ENCODE assay signal across 8 cellular contexts in genomic region chr12:51590347-51591019, GRCh38. TPM values are rescaled to one million over a fixed set of nuclear protein-coding genes. Genes with fewer than 3 reads are reported as not detected.
A peak's percentile ranks its signal among the peaks of the same experiment; 100 is the strongest.
DNase-seq lines count a peak whose midpoint lies in the region; ATAC-seq and TF ChIP-seq lines count a peak whose summit lies in the region.

No MANE protein-coding gene starts in this region.

- peak overlapping the region; percentile 79 for H3K4me2 ChIP-seq in BLaER1

- intact Hi-C loops in Panc1 (cut with micrococcal nuclease; ENCODE audit: unreplicated experiment): no loop called here

- in situ Hi-C loops in KBM-7 (cut with MboI; ENCODE audit: low pct_unique_long_range_greater_than_20kb, low sequenced_read_pairs) (no loop called here), Panc1 (cut with HindIII; ENCODE audit: low pct_unique_long_range_greater_than_20kb, low sequenced_read_pairs) (no loop called here)

- CTCF ChIA-PET in Panc1 (lab: Charles Lee): interaction anchor here (0.7 kb wide), 1 partner anchor 1432 kb away, joined by 3 read pairs; no protein-coding TSS in a partner anchor

- ATAC-seq in GM19455 (IDR thresholded peaks at IDR 0.05; ENCODE audit: unreplicated experiment): peak; percentile 76
- peak; percentile 98 for ATAC-seq in Panc1

- H3K4me3 ChIP-seq in BLaER1: peak overlapping the region; percentile 79
- H3K4me3 ChIP-seq in Panc1 (ENCODE audit: low read depth in 2 of 2, low read length in 2 of 2): peak overlapping the region; percentile 62 to 71
- H3K4me3 ChIP-seq in foreskin fibroblast (ENCODE audit: low read depth in 1 of 2, low read length in 2 of 2): peak overlapping the region; percentile 82 to 84

- peaks cover 11% of the 10 kb centered on the region for H3K4me1 ChIP-seq in BLaER1
- H3K4me1 ChIP-seq in Panc1 (ENCODE audit: control insufficient read depth, insufficient read depth, low read length): peaks cover 11% of the 10 kb centered on the region

- POLR2A ChIA-PET in Panc1 (lab: Charles Lee): interaction anchor here (0.6 kb wide), 1 partner anchor 88 kb away, joined by 6 read pairs; no protein-coding TSS in a partner anchor

- BruUV-seq in Panc1 (replicated peaks; lab: Mats Ljungman, UMichigan): no TSS peak

- peak overlapping the region; percentile 44; the same call in 1 of the 2 replicates for H3K9ac ChIP-seq in BLaER1

- H3K9me3 ChIP-seq in BLaER1: no peaks in the 10 kb centered on the region
- no peaks in the 10 kb centered on the region for H3K9me3 ChIP-seq in Panc1 (ENCODE audit: control insufficient read depth, insufficient read depth, low read depth, low read length)

- H3K27ac ChIP-seq in BLaER1 (no peak overlapping the region), Panc1 (ENCODE audit: low read length) (peak overlapping the region; percentile 53)

- H4K20me1 ChIP-seq in BLaER1: peaks cover 4% of the 10 kb centered on the region; the same call in 1 of the 2 replicates

- peak; percentile 81 for DNase-seq in KBM-7
- DNase-seq in Panc1 (ENCODE audit: low read depth, low spot score): no peak
- DNase-seq in activated effector memory CD4-positive, alpha-beta T cell treated with Interleukin-2 at 50 U/mL for 16 hours: peak; percentile 55
- peak; percentile 80 to 96 for DNase-seq in foreskin fibroblast
- DNase-seq in occipital lobe (lab: John Stamatoyannopoulos, UW): peak; percentile 67
- DNase-seq in superior temporal gyrus (ENCODE audit: extremely low spot score): peak; percentile 54

- TF ChIP-seq CTCF in Panc1 (IDR thresholded peaks at IDR 0.05) (peak; percentile 94), foreskin fibroblast (IDR thresholded peaks at IDR 0.05; ENCODE audit: low read depth, low read length) (peak; percentile 35)

- H3K27me3 ChIP-seq in BLaER1 (peaks cover 24% of the 10 kb centered on the region), Panc1 (ENCODE audit: control insufficient read depth, insufficient read depth, low read length) (no peaks in the 10 kb centered on the region)

- H3K36me3 ChIP-seq in BLaER1 (no peaks in the 10 kb centered on the region), Panc1 (ENCODE audit: control insufficient read depth, insufficient read depth, low read length) (no peaks in the 10 kb centered on the region)

RNA-seq across cellular contexts. Expression of gene SCN8A, which starts 0.6 kb away (rescaled TPM):
- total RNA-seq in Panc1 (2021; ENCODE audit: unreplicated experiment): 8.6 TPM
- 5.0 TPM for polyA plus RNA-seq in Panc1 (2012; ENCODE audit: insufficient read length)
- total RNA-seq in occipital lobe: 51.2 TPM
